In genomic region chr15:82414536-82415191, GRCh38 we compare ENCODE assay signal across 22 cellular contexts. TPM values are rescaled to one million over a fixed set of nuclear protein-coding genes. Genes with fewer than 3 reads are reported as not detected.
A peak's percentile ranks its signal among the peaks of the same experiment; 100 is the strongest.
DNase-seq lines count a peak whose midpoint lies in the region; ATAC-seq and TF ChIP-seq lines count a peak whose summit lies in the region.
"Had no signal": no experiment of that assay in that cellular context is flagged by ENCODE, and none has a peak within 500 bp of the region (broad histone marks: within the 10 kb centered on the region; RNA-seq: fewer than 3 reads in every experiment).

No MANE protein-coding gene starts in this region.

- DNase-seq in Calu3 (no peak), hepatocyte (ENCODE audit: low spot score) (peak; percentile 7), osteoblast (ENCODE audit: insufficient read length, low spot score, missing footprints) (no peak), NCI-H1092 (lab: John Stamatoyannopoulos, UW) (no peak), CD14-positive monocyte (ENCODE audit: low spot score) (no peak)
- no peak for DNase-seq in activated T-helper 2 cell treated with anti-CD3 and anti-CD28 coated beads, Interferon-gamma antibody, Interleukin-2, Interleukin-4, amounts not matched to agents 10 μg/mL and 5 μg/mL and 100 μg/mL, durations not matched to agents 14 hours and 24 hours and 36 hours (ENCODE audit: low spot score)
- DNase-seq: activated CD4-positive, alpha-beta T cell treated with anti-CD3 and anti-CD28 coated beads, Interleukin-2, amount 50 U/mL, for 1 hour; activated CD8-positive, alpha-beta memory T cell treated with anti-CD3 and anti-CD28 coated beads, Interleukin-2, amount 50 U/mL, for 48 hours; activated naive CD4-positive, alpha-beta T cell; aorta; CD8-positive, alpha-beta memory T cell; cerebellar nuclear complex; left ventricle myocardium superior; NCI-H1105 treated with DMSO at 0.1 percent for 48 hours; NCI-H69; nucleus accumbens; right cardiac atrium; stimulated activated naive B cell treated with anti-CD40 and anti-IgM and Interleukin-4, amounts not matched to agents 10 μg/mL and 1 μg/mL and 100 μg/mL, for 72 hours; T-cell had no signal

- 58% methylated on average over 6 of the region's 6 CpGs for WGBS in hepatocyte (ENCODE audit: low lambda C conversion rate, missing lambda C conversion rate)

- H3K4me3 Mint-ChIP-seq in Calu3 (ENCODE audit: low read depth, unreplicated experiment): no peak overlapping the region
- H3K4me3 Mint-ChIP-seq in activated T-helper 2 cell treated with anti-CD3 and anti-CD28 coated beads, Interferon-gamma antibody, Interleukin-2, Interleukin-4, amounts not matched to agents 10 μg/mL and 5 μg/mL and 100 μg/mL, durations not matched to agents 14 hours and 24 hours and 36 hours (ENCODE audit: low read depth): no peak overlapping the region
- H3K4me3 Mint-ChIP-seq in CD14-positive monocyte: no peak overlapping the region
- H3K4me3 Mint-ChIP-seq: CD8-positive, alpha-beta memory T cell; stimulated activated naive B cell treated with anti-CD40 and anti-IgM and Interleukin-4, amounts not matched to agents 10 μg/mL and 1 μg/mL and 100 μg/mL, for 72 hours; T-cell had no signal

- no peak overlapping the region for H2AFZ ChIP-seq in hepatocyte
- no peak overlapping the region for H2AFZ ChIP-seq in osteoblast (ENCODE audit: low read length)

- H3K4me2 ChIP-seq in hepatocyte (peak overlapping the region; percentile 44), osteoblast (ENCODE audit: insufficient read depth, low read length) (peak overlapping the region; percentile 36)

- no peaks in the 10 kb centered on the region for H3K9me3 ChIP-seq in hepatocyte (ENCODE audit: low read depth)
- no peaks in the 10 kb centered on the region for H3K9me3 ChIP-seq in osteoblast (ENCODE audit: low read depth, low read length)

- no TSS peak for BruUV-seq in Calu3 (replicated peaks; lab: Mats Ljungman, UMichigan)

- H3K4me1 ChIP-seq in hepatocyte (ENCODE audit: insufficient read depth): peaks cover 5% of the 10 kb centered on the region
- H3K4me1 ChIP-seq in osteoblast (ENCODE audit: insufficient read depth, low read length): peaks cover 7% of the 10 kb centered on the region

- H3K4me3 ChIP-seq in hepatocyte: no peak overlapping the region
- H3K4me3 ChIP-seq in osteoblast (ENCODE audit: insufficient read depth, low read length): no peak overlapping the region

- TF ChIP-seq CTCF in Calu3 (IDR thresholded peaks at IDR 0.05; ENCODE audit: unreplicated experiment) (peak; percentile 24), VCaP (conservative IDR thresholded peaks at IDR 0.05) (peak; percentile 40), hepatocyte (IDR thresholded peaks at IDR 0.05; ENCODE audit: poor library complexity) (no peak), osteoblast (IDR thresholded peaks at IDR 0.05; ENCODE audit: extremely low read depth, low read depth, low read length) (no peak), CD14-positive monocyte (IDR thresholded peaks at IDR 0.05) (no peak)

- H3K9me2 ChIP-seq in hepatocyte (replicated peaks; ENCODE audit: insufficient read depth): no peaks in the 10 kb centered on the region

- H3K36me3 Mint-ChIP-seq in Calu3 (ENCODE audit: insufficient read depth, unreplicated experiment) (no peaks in the 10 kb centered on the region), CD14-positive monocyte (no peaks in the 10 kb centered on the region)
- H3K36me3 Mint-ChIP-seq in activated T-helper 2 cell treated with anti-CD3 and anti-CD28 coated beads, Interferon-gamma antibody, Interleukin-2, Interleukin-4, amounts not matched to agents 10 μg/mL and 5 μg/mL and 100 μg/mL, durations not matched to agents 14 hours and 24 hours and 36 hours (ENCODE audit: low read depth): no peaks in the 10 kb centered on the region

- H3K27ac ChIP-seq in VCaP (peak overlapping the region; percentile 87), hepatocyte (peak overlapping the region; percentile 40), osteoblast (ENCODE audit: low read depth, low read length) (no peak overlapping the region)

- H4K20me1 ChIP-seq in hepatocyte (ENCODE audit: insufficient read depth, poor library complexity, severe bottlenecking): no peaks in the 10 kb centered on the region
- H4K20me1 ChIP-seq in osteoblast (ENCODE audit: insufficient read depth, low read length): no peaks in the 10 kb centered on the region

- peak overlapping the region; percentile 61 for H3K27ac Mint-ChIP-seq in Calu3 (ENCODE audit: unreplicated experiment)
- H3K27ac Mint-ChIP-seq in activated T-helper 2 cell treated with anti-CD3 and anti-CD28 coated beads, Interferon-gamma antibody, Interleukin-2, Interleukin-4, amounts not matched to agents 10 μg/mL and 5 μg/mL and 100 μg/mL, durations not matched to agents 14 hours and 24 hours and 36 hours: no peak overlapping the region
- no peak overlapping the region for H3K27ac Mint-ChIP-seq in CD14-positive monocyte
- H3K27ac Mint-ChIP-seq: stimulated activated naive B cell treated with anti-CD40 and anti-IgM and Interleukin-4, amounts not matched to agents 10 μg/mL and 1 μg/mL and 100 μg/mL, for 72 hours; T-cell had no signal

- H3K79me2 ChIP-seq in hepatocyte (no peaks in the 10 kb centered on the region), osteoblast (ENCODE audit: insufficient read depth, low read length) (no peaks in the 10 kb centered on the region)

- CTCF ChIA-PET in Calu3 (lab: Charles Lee): interaction anchor here (1.0 kb wide), 1 partner anchor 293 kb away, joined by 3 read pairs; no protein-coding TSS in a partner anchor

- H3K36me3 ChIP-seq in hepatocyte (replicated peaks; ENCODE audit: insufficient read depth, low read depth): no peaks in the 10 kb centered on the region
- H3K36me3 ChIP-seq in osteoblast (ENCODE audit: insufficient read depth, low read length): no peaks in the 10 kb centered on the region

- ATAC-seq in GM21619 (IDR thresholded peaks at IDR 0.05; ENCODE audit: unreplicated experiment): no peak
- ATAC-seq: left ventricle myocardium superior; right cardiac atrium; Right ventricle myocardium inferior; stimulated activated naive B cell treated with anti-CD40 and anti-IgM and Interleukin-4, amounts not matched to agents 10 μg/mL and 1 μg/mL and 100 μg/mL, for 72 hours; T-cell had no signal

- H3K4me1 Mint-ChIP-seq in Calu3 (ENCODE audit: low read depth, unreplicated experiment) (peaks cover 8% of the 10 kb centered on the region), CD14-positive monocyte (no peaks in the 10 kb centered on the region)
- H3K4me1 Mint-ChIP-seq in activated T-helper 2 cell treated with anti-CD3 and anti-CD28 coated beads, Interferon-gamma antibody, Interleukin-2, Interleukin-4, amounts not matched to agents 10 μg/mL and 5 μg/mL and 100 μg/mL, durations not matched to agents 14 hours and 24 hours and 36 hours (ENCODE audit: low read depth): peaks cover 7% of the 10 kb centered on the region
- H3K4me1 Mint-ChIP-seq: CD8-positive, alpha-beta memory T cell had no signal

- intact Hi-C loops in Calu3 (cut with micrococcal nuclease; ENCODE audit: unreplicated experiment): no loop called here
- intact Hi-C loops in activated T-helper 2 cell treated with anti-CD3 and anti-CD28 coated beads, Interferon-gamma antibody, Interleukin-2, Interleukin-4, amounts not matched to agents 10 μg/mL and 5 μg/mL and 100 μg/mL, durations not matched to agents 14 hours and 24 hours and 36 hours (cut with micrococcal nuclease): no loop called here
- intact Hi-C loops in CD14-positive monocyte (cut with micrococcal nuclease): no loop called here

- H3K27me3 ChIP-seq in hepatocyte: no peaks in the 10 kb centered on the region
- H3K27me3 ChIP-seq in osteoblast (ENCODE audit: insufficient read depth, low read length): no peaks in the 10 kb centered on the region

- no peaks in the 10 kb centered on the region for H3K9me3 Mint-ChIP-seq in Calu3 (ENCODE audit: low read depth, unreplicated experiment)
- H3K9me3 Mint-ChIP-seq in activated T-helper 2 cell treated with anti-CD3 and anti-CD28 coated beads, Interferon-gamma antibody, Interleukin-2, Interleukin-4, amounts not matched to agents 10 μg/mL and 5 μg/mL and 100 μg/mL, durations not matched to agents 14 hours and 24 hours and 36 hours: no peaks in the 10 kb centered on the region
- H3K9me3 Mint-ChIP-seq in CD14-positive monocyte: no peaks in the 10 kb centered on the region
- H3K9me3 Mint-ChIP-seq: CD8-positive, alpha-beta memory T cell; stimulated activated naive B cell treated with anti-CD40 and anti-IgM and Interleukin-4, amounts not matched to agents 10 μg/mL and 1 μg/mL and 100 μg/mL, for 72 hours; T-cell had no signal

- no peaks in the 10 kb centered on the region for H3K27me3 Mint-ChIP-seq in Calu3 (ENCODE audit: unreplicated experiment)
- H3K27me3 Mint-ChIP-seq in activated T-helper 2 cell treated with anti-CD3 and anti-CD28 coated beads, Interferon-gamma antibody, Interleukin-2, Interleukin-4, amounts not matched to agents 10 μg/mL and 5 μg/mL and 100 μg/mL, durations not matched to agents 14 hours and 24 hours and 36 hours (ENCODE audit: low read depth): no peaks in the 10 kb centered on the region
- H3K27me3 Mint-ChIP-seq in CD14-positive monocyte (ENCODE audit: low read depth in 3 of 3): peaks cover 0 to 2% (median 0%) of the 10 kb centered on the region in 3 donors
- H3K27me3 Mint-ChIP-seq: CD8-positive, alpha-beta memory T cell; stimulated activated naive B cell treated with anti-CD40 and anti-IgM and Interleukin-4, amounts not matched to agents 10 μg/mL and 1 μg/mL and 100 μg/mL, for 72 hours; T-cell had no signal

RNA-seq across cellular contexts. Expression of gene GOLGA6L9, which starts 15.0 kb away (rescaled TPM):
- 5.8 and 6.9 TPM in 2 replicates for total RNA-seq in Calu3 (2022)
- 2.2 and 3.3 TPM in 2 replicates for total RNA-seq in hepatocyte
- polyA plus RNA-seq in hepatocyte: 1.0 and 1.7 TPM in 2 replicates
- total RNA-seq in osteoblast: 1.8 TPM in 2 replicates
- total RNA-seq in activated T-helper 2 cell treated with anti-CD3 and anti-CD28 coated beads, Interferon-gamma antibody, Interleukin-2, Interleukin-4, amounts not matched to agents 10 μg/mL and 5 μg/mL and 100 μg/mL, durations not matched to agents 14 hours and 24 hours and 36 hours: 1.3 and 1.7 TPM in 2 replicates
- not detected for polyA plus RNA-seq in CD14-positive monocyte

Comparison
In these comparisons a context has a peak if more than half of its experiments do, and no peak if none do; other contexts are left out.
1. CTCF ChIP-seq: peak in Calu3 (single experiment) and VCaP (single experiment); none in hepatocyte (single experiment), osteoblast (single experiment) and CD14-positive monocyte (single experiment).